8 cellular contexts compared by ENCODE assay signal in the genomic region with DNA sequence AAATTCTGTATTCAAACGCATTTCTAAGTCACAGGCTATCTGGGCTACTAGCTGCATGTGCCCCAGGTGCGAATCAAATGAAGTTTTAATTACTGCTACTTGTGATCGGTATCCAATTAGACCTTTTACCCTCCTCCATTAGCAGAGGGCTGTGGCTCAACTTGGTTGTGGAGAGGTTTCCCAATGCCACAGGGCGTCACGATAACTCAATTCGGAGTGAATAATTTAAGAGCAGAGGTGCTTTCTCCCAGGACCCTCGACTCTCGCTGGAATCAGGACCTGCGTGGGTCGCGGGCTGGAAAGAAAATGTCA. TPM values are rescaled to one million over a fixed set of nuclear protein-coding genes. Genes with fewer than 3 reads are reported as not detected.
DNase-seq lines count a peak whose midpoint lies in the region; ATAC-seq, FAIRE-seq and TF ChIP-seq lines count a peak whose summit lies in the region.

No MANE protein-coding gene starts in this region.

- peak in 1 of 2 experiments; percentile 5 for DNase-seq in A549 (ENCODE audit: low read depth in 1 of 2, low spot score in 1 of 2)
- no peak for DNase-seq in activated CD4-positive, alpha-beta memory T cell treated with anti-CD3 and anti-CD28 coated beads for 36 hours
- DNase-seq in right cardiac atrium: no peak
- no peak for DNase-seq in small intestine
- no peak for DNase-seq in GF-D8 (lab: John Stamatoyannopoulos, UW)
- no peak for DNase-seq in NCI-H2107 treated with DMSO at 0.1 percent for 48 hours (lab: John Stamatoyannopoulos, UW; ENCODE audit: unreplicated experiment)

- H3K9me3 ChIP-seq in A549 (no peaks in the 10 kb centered on the region), right cardiac atrium (ENCODE audit: control insufficient read depth, low read length) (no peaks in the 10 kb centered on the region), small intestine (ENCODE audit: control insufficient read depth, low read depth) (no peaks in the 10 kb centered on the region)

- peak overlapping the region; percentile 96 to 98 for H3K27ac ChIP-seq in A549
- H3K27ac ChIP-seq in right cardiac atrium (ENCODE audit: low read length): peak overlapping the region; percentile 87
- H3K27ac ChIP-seq in small intestine (ENCODE audit: low read depth in 1 of 2, low read length in 1 of 2): peak overlapping the region; percentile 88 to 93

- intact Hi-C loops in activated CD4-positive, alpha-beta memory T cell treated with anti-CD3 and anti-CD28 coated beads for 36 hours (cut with micrococcal nuclease): loop anchor here (1.0 to 10.0 kb wide), 6 partner anchors 114 to 1958 kb away; a partner anchor contains a TSS
- intact Hi-C loops in right cardiac atrium (cut with DNase I): no loop called here

- CTCF ChIA-PET in A549 (lab: Yijun Ruan, JAX): interaction anchor here (0.6 to 1.6 kb wide), 3 partner anchors 52 to 325 kb away, joined by 3 read pairs; no protein-coding TSS in a partner anchor
- CTCF ChIA-PET in activated CD4-positive, alpha-beta memory T cell treated with anti-CD3 and anti-CD28 coated beads for 36 hours (lab: Charles Lee): interaction anchor here (0.9 to 1.7 kb wide), 4 partner anchors 118 to 242 kb away, joined by 3 to 6 read pairs (median 4); no protein-coding TSS in a partner anchor

- H3K4me2 ChIP-seq in A549: peak overlapping the region; percentile 94

- peak overlapping the region; percentile 96 for H3K27ac Mint-ChIP-seq in activated CD4-positive, alpha-beta memory T cell treated with anti-CD3 and anti-CD28 coated beads for 36 hours

- no peaks in the 10 kb centered on the region for H3K27me3 Mint-ChIP-seq in activated CD4-positive, alpha-beta memory T cell treated with anti-CD3 and anti-CD28 coated beads for 36 hours

- ATAC-seq in A549: peak; percentile 57 to 65
- ATAC-seq in GM19025 (IDR thresholded peaks at IDR 0.05; ENCODE audit: low read depth, unreplicated experiment): peak; percentile 5
- ATAC-seq in HG03159 (IDR thresholded peaks at IDR 0.05; ENCODE audit: unreplicated experiment): peak; percentile 3
- peak in 1 of 2 donors; percentile 3 for ATAC-seq in right cardiac atrium

- H3K27me3 ChIP-seq in right cardiac atrium (ENCODE audit: control insufficient read depth, insufficient read depth) (no peaks in the 10 kb centered on the region), small intestine (ENCODE audit: control insufficient read depth in 2 of 2, insufficient read depth in 2 of 2, low read length in 2 of 2) (no peaks in the 10 kb centered on the region)

- H3K36me3 ChIP-seq in small intestine (ENCODE audit: control insufficient read depth in 2 of 2, insufficient read depth in 2 of 2, low read length in 2 of 2): no peaks in the 10 kb centered on the region

- FAIRE-seq in A549 (lab: Jason Lieb, UNC) (no peak), small intestine (lab: Jason Lieb, UNC) (no peak)

- TF ChIP-seq CTCF in A549 (IDR thresholded peaks at IDR 0.05): no peak

- peak overlapping the region; percentile 63 for H3K4me3 ChIP-seq in A549
- H3K4me3 ChIP-seq in right cardiac atrium (ENCODE audit: low read length): peak overlapping the region; percentile 51
- peak overlapping the region; percentile 30 to 61 for H3K4me3 ChIP-seq in small intestine (ENCODE audit: low read depth in 1 of 2, low read length in 2 of 2)

- no peak for TF ChIP-seq POLR2A in A549 (IDR thresholded peaks at IDR 0.05; ENCODE audit: low read length)

- peaks cover 10% of the 10 kb centered on the region for H3K4me1 ChIP-seq in A549
- no peaks in the 10 kb centered on the region for H3K4me1 ChIP-seq in right cardiac atrium (ENCODE audit: control insufficient read depth, insufficient read depth, low read length)
- H3K4me1 ChIP-seq in small intestine (ENCODE audit: control insufficient read depth in 2 of 2, insufficient read depth in 1 of 2, low read depth in 1 of 2, low read length in 1 of 2): no peaks in the 10 kb centered on the region

- TF ChIP-seq EP300 in A549 (IDR thresholded peaks at IDR 0.05): no peak

- H3K4me3 Mint-ChIP-seq in activated CD4-positive, alpha-beta memory T cell treated with anti-CD3 and anti-CD28 coated beads for 36 hours: peak overlapping the region; percentile 95

- POLR2A ChIA-PET in A549 (lab: Yijun Ruan, JAX): interaction anchor here (0.6 to 1.5 kb wide), 6 partner anchors 9 to 119 kb away, joined by 3 to 5 read pairs (median 4); no protein-coding TSS in a partner anchor
- POLR2A ChIA-PET in activated CD4-positive, alpha-beta memory T cell treated with anti-CD3 and anti-CD28 coated beads for 36 hours (lab: Charles Lee): interaction anchor here (0.7 to 1.2 kb wide), 2 partner anchors 12 to 38 kb away, joined by 3 to 4 read pairs; no protein-coding TSS in a partner anchor

- H3K9me3 Mint-ChIP-seq in activated CD4-positive, alpha-beta memory T cell treated with anti-CD3 and anti-CD28 coated beads for 36 hours: no peaks in the 10 kb centered on the region

- peaks cover 56% of the 10 kb centered on the region for H3K4me1 Mint-ChIP-seq in activated CD4-positive, alpha-beta memory T cell treated with anti-CD3 and anti-CD28 coated beads for 36 hours (ENCODE audit: low read depth)

- 1% methylated on average over 10 of the region's 11 CpGs for WGBS in A549 (ENCODE audit: missing lambda C conversion rate)
- 1% methylated on average over 11 of the region's 11 CpGs for WGBS in right cardiac atrium
- WGBS in small intestine, 3 donors: 0 to 1% (median 0%) methylated on average over 11 of the region's 11 CpGs

- peaks cover 5% of the 10 kb centered on the region for H3K36me3 Mint-ChIP-seq in activated CD4-positive, alpha-beta memory T cell treated with anti-CD3 and anti-CD28 coated beads for 36 hours

- TF ChIP-seq RAD21 in A549 (conservative IDR thresholded peaks at IDR 0.05 in 1 of 2, IDR thresholded peaks at IDR 0.05 in 1 of 2): no peak

TF ChIP-seq in A549, 52 proteins besides CTCF, POLR2A, EP300 and RAD21:
- no peak for TF ChIP-seq HEYL (CRISPR knock-in tag; IDR thresholded peaks at IDR 0.05)
- TF ChIP-seq ZC3H11A (IDR thresholded peaks at IDR 0.05): no peak
- TF ChIP-seq HOXA7 (CRISPR knock-in tag; IDR thresholded peaks at IDR 0.05): no peak
- TF ChIP-seq CHD2 (IDR thresholded peaks at IDR 0.05; ENCODE audit: low read length, partially characterized antibody): no peak
- no peak for TF ChIP-seq SMC3 (IDR thresholded peaks at IDR 0.05)
- TF ChIP-seq, protein P1, sequence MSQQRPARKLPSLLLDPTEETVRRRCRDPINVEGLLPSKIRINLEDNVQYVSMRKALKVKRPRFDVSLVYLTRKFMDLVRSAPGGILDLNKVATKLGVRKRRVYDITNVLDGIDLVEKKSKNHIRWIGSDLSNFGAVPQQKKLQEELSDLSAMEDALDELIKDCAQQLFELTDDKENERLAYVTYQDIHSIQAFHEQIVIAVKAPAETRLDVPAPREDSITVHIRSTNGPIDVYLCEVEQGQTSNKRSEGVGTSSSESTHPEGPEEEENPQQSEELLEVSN (IDR thresholded peaks at IDR 0.05; ENCODE audit: borderline replicate concordance, low read depth): no peak
- TF ChIP-seq, protein P2, sequence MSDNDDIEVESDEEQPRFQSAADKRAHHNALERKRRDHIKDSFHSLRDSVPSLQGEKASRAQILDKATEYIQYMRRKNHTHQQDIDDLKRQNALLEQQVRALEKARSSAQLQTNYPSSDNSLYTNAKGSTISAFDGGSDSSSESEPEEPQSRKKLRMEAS (IDR thresholded peaks at IDR 0.05): no peak
- TF ChIP-seq, protein P3, sequence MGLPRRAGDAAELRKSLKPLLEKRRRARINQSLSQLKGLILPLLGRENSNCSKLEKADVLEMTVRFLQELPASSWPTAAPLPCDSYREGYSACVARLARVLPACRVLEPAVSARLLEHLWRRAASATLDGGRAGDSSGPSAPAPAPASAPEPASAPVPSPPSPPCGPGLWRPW (IDR thresholded peaks at IDR 0.05): no peak
- no peak for TF ChIP-seq HDAC2 (IDR thresholded peaks at IDR 0.05)
- no peak for TF ChIP-seq RNF2 (IDR thresholded peaks at IDR 0.05; ENCODE audit: borderline replicate concordance, low read depth)
- no peak for TF ChIP-seq RARB (CRISPR knock-in tag; IDR thresholded peaks at IDR 0.05)
- TF ChIP-seq NR3C1 (IDR thresholded peaks at IDR 0.05): no peak
- TF ChIP-seq FOSB (CRISPR knock-in tag; IDR thresholded peaks at IDR 0.05): no peak
- TF ChIP-seq CHD4 (IDR thresholded peaks at IDR 0.05; ENCODE audit: borderline replicate concordance): no peak
- TF ChIP-seq POLR2AphosphoS2 (conservative IDR thresholded peaks at IDR 0.05; ENCODE audit: low read length): no peak
- no peak for TF ChIP-seq KDM1A (IDR thresholded peaks at IDR 0.05; ENCODE audit: low read depth)

RNA-seq across cellular contexts. Expression of a gene that starts 0.6 kb away (rescaled TPM):
- polyA plus RNA-seq in A549 (2011; rRNA removed) (12.5 and 15.6 TPM in 2 replicates), A549 (2017; fragmentation: RNase III; extraction: RNeasy Plus Mini Kit Qiagen cat#74134 plus additional on column Dnase treatment) (7.3 to 8.1 TPM (median 8.0 TPM) in 3 replicates), right cardiac atrium (12.6 TPM), small intestine (10 to 100 TPM; 13.4 to 16.1 (median 13.5) TPM)
- 6.5 and 6.6 TPM in 2 replicates for polyA plus RNA-seq in A549 (2012; cell fraction: cytosol; rRNA removed)
- polyA plus RNA-seq in A549 (2012; cell fraction: nucleus; rRNA removed): 2.8 and 5.4 TPM in 2 replicates
- 9.0 and 10.4 TPM in 2 replicates for polyA minus RNA-seq in A549 (2011; rRNA and poly(A)+ RNA removed)
- 10 to 100 TPM; 12.3 to 12.9 TPM for total RNA-seq in activated CD4-positive, alpha-beta memory T cell treated with anti-CD3 and anti-CD28 coated beads for 36 hours
- total RNA-seq in right cardiac atrium: 10 to 100 TPM in 2 of 4 donors, 1 to 10 TPM in 2; 8.3 to 11.7 (median 9.9) TPM
